Comparison of ENCODE assay signal across 8 cellular contexts in the genomic region with DNA sequence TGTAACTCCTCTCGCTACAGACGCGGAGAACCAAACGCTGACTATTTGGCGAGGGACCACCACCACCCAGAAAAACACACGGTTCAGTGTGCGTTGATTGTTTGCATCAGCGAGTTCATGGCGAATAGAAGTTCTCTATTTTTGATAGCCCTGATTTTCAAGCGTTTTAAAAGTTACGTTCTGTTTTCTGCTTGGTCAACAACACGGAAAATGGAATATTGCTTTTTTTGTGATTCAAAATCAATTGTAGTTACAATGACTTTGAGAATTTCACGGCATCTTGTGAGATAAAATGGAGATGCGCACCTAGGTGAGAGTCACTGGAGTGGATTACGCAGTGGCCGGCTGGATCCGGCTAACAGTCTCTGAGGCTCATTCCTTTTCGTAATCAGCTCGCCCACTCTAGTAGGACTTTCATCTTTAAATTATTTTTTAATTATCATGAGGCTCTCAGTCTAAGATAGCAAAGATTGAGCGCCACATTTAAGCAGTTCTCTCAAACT. TPM values are rescaled to one million over a fixed set of nuclear protein-coding genes. Genes with fewer than 3 reads are reported as not detected.
DNase-seq lines count a peak whose midpoint lies in the region; ATAC-seq, FAIRE-seq and TF ChIP-seq lines count a peak whose summit lies in the region.

No MANE protein-coding gene starts in this region.

- peak overlapping the region; percentile 96 for H3K27ac ChIP-seq in rectal smooth muscle tissue (ENCODE audit: low read depth, low read length)

- TF ChIP-seq CTCF in AG09309 (IDR thresholded peaks at IDR 0.05; ENCODE audit: control insufficient read depth, insufficient read depth, low read depth, low read length, missing control alignments), result no peak
- TF ChIP-seq CTCF in glutamatergic neuron (IDR thresholded peaks at IDR 0.05; ENCODE audit: partially characterized antibody, unreplicated experiment), result peak; percentile 11

- H3K27ac Mint-ChIP-seq in activated CD4-positive, alpha-beta memory T cell treated with anti-CD3 and anti-CD28 coated beads, Interleukin-2, amount 10 ng/mL, durations not matched to agents 7 days and 5 days, result peak overlapping the region; percentile 77
- H3K27ac Mint-ChIP-seq in glutamatergic neuron (ENCODE audit: unreplicated experiment), result peak overlapping the region; percentile 98

- peak overlapping the region; percentile 82 for H3K4me3 Mint-ChIP-seq in activated CD4-positive, alpha-beta memory T cell treated with anti-CD3 and anti-CD28 coated beads, Interleukin-2, amount 10 ng/mL, durations not matched to agents 7 days and 5 days
- peak overlapping the region; percentile 93 for H3K4me3 Mint-ChIP-seq in glutamatergic neuron (ENCODE audit: unreplicated experiment)

- peaks cover 22% of the 10 kb centered on the region for H3K4me1 ChIP-seq in HAP-1
- H3K4me1 ChIP-seq in rectal smooth muscle tissue (ENCODE audit: control insufficient read depth, insufficient read depth, low read length), result peaks cover 4% of the 10 kb centered on the region

- no peak for FAIRE-seq in RCC 7860 (lab: Jason Lieb, UNC)

- no peak for ATAC-seq in HG02852 (IDR thresholded peaks at IDR 0.05; ENCODE audit: unreplicated experiment)

- H3K9me3 Mint-ChIP-seq in activated CD4-positive, alpha-beta memory T cell treated with anti-CD3 and anti-CD28 coated beads, Interleukin-2, amount 10 ng/mL, durations not matched to agents 7 days and 5 days, result no peaks in the 10 kb centered on the region
- H3K9me3 Mint-ChIP-seq in glutamatergic neuron (ENCODE audit: unreplicated experiment), result peaks cover 10% of the 10 kb centered on the region

- DNase-seq in AG09309 (ENCODE audit: low read depth) (no peak), HAP-1 (ENCODE audit: low spot score in 2 of 2) (no peak), glutamatergic neuron (no peak), NOMO-1 treated with dmso at 0.1 percent for 144 hours (lab: John Stamatoyannopoulos, UW; ENCODE audit: unreplicated experiment) (no peak), RCC 7860 (ENCODE audit: low spot score) (no peak)
- no peak for DNase-seq in activated CD4-positive, alpha-beta memory T cell treated with anti-CD3 and anti-CD28 coated beads, Interleukin-2, amount 10 ng/mL, durations not matched to agents 7 days and 5 days

- peak overlapping the region; percentile 72 for H3K4me3 ChIP-seq in AG09309 (ENCODE audit: control insufficient read depth, low read depth, low read length)
- H3K4me3 ChIP-seq in HAP-1, result peak overlapping the region; percentile 35
- peak overlapping the region; percentile 91 for H3K4me3 ChIP-seq in rectal smooth muscle tissue (ENCODE audit: low read length)

- H3K4me1 Mint-ChIP-seq in activated CD4-positive, alpha-beta memory T cell treated with anti-CD3 and anti-CD28 coated beads, Interleukin-2, amount 10 ng/mL, durations not matched to agents 7 days and 5 days, result peaks cover 17% of the 10 kb centered on the region
- H3K4me1 Mint-ChIP-seq in glutamatergic neuron (ENCODE audit: low read depth, unreplicated experiment), result peaks cover 21% of the 10 kb centered on the region

- H3K27me3 ChIP-seq in HAP-1 (ENCODE audit: low read depth), result no peaks in the 10 kb centered on the region
- H3K27me3 ChIP-seq in rectal smooth muscle tissue (ENCODE audit: control insufficient read depth, insufficient read depth, low read length), result no peaks in the 10 kb centered on the region

- peaks cover 22% of the 10 kb centered on the region for H3K27me3 Mint-ChIP-seq in activated CD4-positive, alpha-beta memory T cell treated with anti-CD3 and anti-CD28 coated beads, Interleukin-2, amount 10 ng/mL, durations not matched to agents 7 days and 5 days
- peaks cover 6% of the 10 kb centered on the region for H3K27me3 Mint-ChIP-seq in glutamatergic neuron (ENCODE audit: unreplicated experiment)

- no peaks in the 10 kb centered on the region for H3K9me3 ChIP-seq in HAP-1

- H3K36me3 Mint-ChIP-seq in activated CD4-positive, alpha-beta memory T cell treated with anti-CD3 and anti-CD28 coated beads, Interleukin-2, amount 10 ng/mL, durations not matched to agents 7 days and 5 days (ENCODE audit: low read depth), result no peaks in the 10 kb centered on the region
- H3K36me3 Mint-ChIP-seq in glutamatergic neuron (ENCODE audit: unreplicated experiment), result no peaks in the 10 kb centered on the region

- H3K9ac ChIP-seq in rectal smooth muscle tissue (ENCODE audit: low read length), result peak overlapping the region; percentile 59

- no peaks in the 10 kb centered on the region for H3K36me3 ChIP-seq in HAP-1 (replicated peaks)
- no peaks in the 10 kb centered on the region for H3K36me3 ChIP-seq in rectal smooth muscle tissue (ENCODE audit: control insufficient read depth, insufficient read depth, low read length)

- in situ Hi-C loops in HAP-1 (cut with MboI; ENCODE audit: low sequenced_read_pairs), result no loop called here

- POLR2A ChIA-PET in activated CD4-positive, alpha-beta memory T cell treated with anti-CD3 and anti-CD28 coated beads, Interleukin-2, amount 10 ng/mL, durations not matched to agents 7 days and 5 days (lab: Charles Lee), result interaction anchor here (0.7 to 2.2 kb wide), 4 partner anchors 92 to 196 kb away, joined by 3 to 5 read pairs (median 5); no protein-coding TSS in a partner anchor

- CTCF ChIA-PET in activated CD4-positive, alpha-beta memory T cell treated with anti-CD3 and anti-CD28 coated beads, Interleukin-2, amount 10 ng/mL, durations not matched to agents 7 days and 5 days (lab: Charles Lee), result interaction anchor here (0.7 to 3.8 kb wide), 4 partner anchors 11 to 432 kb away, joined by 3 to 40 read pairs (median 7); no protein-coding TSS in a partner anchor

RNA-seq across cellular contexts. Expression of a gene that starts 54.8 kb away (rescaled TPM):
- not detected for total RNA-seq in activated CD4-positive, alpha-beta memory T cell treated with anti-CD3 and anti-CD28 coated beads, Interleukin-2, amount 10 ng/mL, durations not matched to agents 7 days and 5 days
- total RNA-seq in glutamatergic neuron (ENCODE audit: unreplicated experiment), result not detected

Comparison
In these comparisons a context has a peak if more than half of its experiments do, and no peak if none do; other contexts are left out.
1. H3K4me3 ChIP-seq: peak in every context shown above with its lines; median percentile 91 in rectal smooth muscle tissue; 72 in AG09309; 35 in HAP-1.